Comparison of ENCODE assay signal across 23 cellular contexts in the genomic region with DNA sequence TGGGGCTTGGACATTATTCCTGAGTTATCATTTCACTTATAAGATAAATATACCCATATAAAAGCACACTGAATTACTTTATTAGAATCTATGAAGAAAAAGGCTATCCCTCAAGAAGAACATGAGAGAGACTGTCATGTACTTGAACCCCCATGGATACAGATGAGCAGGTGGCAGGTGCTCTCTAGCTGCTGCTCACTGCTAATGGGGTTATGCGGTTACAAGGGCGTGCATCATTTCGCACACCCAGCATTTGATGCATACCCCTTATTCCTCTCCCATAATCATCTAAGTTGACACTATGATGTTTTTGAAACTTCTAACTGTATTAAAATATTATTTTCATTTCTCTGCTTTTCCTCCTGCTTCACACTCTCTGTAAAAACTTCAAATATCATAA. TPM values are rescaled to one million over a fixed set of nuclear protein-coding genes. Genes with fewer than 3 reads are reported as not detected.
DNase-seq lines count a peak whose midpoint lies in the region; ATAC-seq lines count a peak whose summit lies in the region.
"Had no signal": no experiment of that assay in that cellular context is flagged by ENCODE, and none has a peak within 500 bp of the region (broad histone marks: within the 10 kb centered on the region; RNA-seq: fewer than 3 reads in every experiment).

No MANE protein-coding gene starts in this region.

- peak overlapping the region; percentile 59 for H3K4me3 Mint-ChIP-seq in activated T-cell treated with anti-CD3 and anti-CD28 coated beads, Interleukin-2, amount 50 U/mL, for 4 hours
- H3K4me3 Mint-ChIP-seq in activated naive CD8-positive, alpha-beta T cell, result peak overlapping the region; percentile 70
- H3K4me3 Mint-ChIP-seq: brain had no signal

- H3K27ac Mint-ChIP-seq in activated naive CD8-positive, alpha-beta T cell, result peak overlapping the region; percentile 99
- H3K27ac Mint-ChIP-seq: brain, progenitor cell of endocrine pancreas had no signal

- H3K36me3 Mint-ChIP-seq in activated T-cell treated with anti-CD3 and anti-CD28 coated beads, Interleukin-2, amount 50 U/mL, for 4 hours (ENCODE audit: insufficient read depth), result peaks cover 71% of the 10 kb centered on the region
- peaks cover 35% of the 10 kb centered on the region for H3K36me3 Mint-ChIP-seq in activated naive CD8-positive, alpha-beta T cell
- H3K36me3 Mint-ChIP-seq: brain had no signal

- peaks cover 89% of the 10 kb centered on the region for H3K4me1 Mint-ChIP-seq in activated T-cell treated with anti-CD3 and anti-CD28 coated beads, Interleukin-2, amount 50 U/mL, for 4 hours (ENCODE audit: low read depth)
- peaks cover 94% of the 10 kb centered on the region for H3K4me1 Mint-ChIP-seq in activated naive CD8-positive, alpha-beta T cell (ENCODE audit: low read depth)
- H3K4me1 Mint-ChIP-seq: brain had no signal

- intact Hi-C loops in sciatic nerve (cut with DNase I), result no loop called here

- no peaks in the 10 kb centered on the region for H3K27me3 Mint-ChIP-seq in activated T-cell treated with anti-CD3 and anti-CD28 coated beads, Interleukin-2, amount 50 U/mL, for 4 hours (ENCODE audit: low read depth)
- no peaks in the 10 kb centered on the region for H3K27me3 Mint-ChIP-seq in activated naive CD8-positive, alpha-beta T cell
- H3K27me3 Mint-ChIP-seq: brain had no signal

- no peaks in the 10 kb centered on the region for H3K9me3 Mint-ChIP-seq in activated T-cell treated with anti-CD3 and anti-CD28 coated beads, Interleukin-2, amount 50 U/mL, for 4 hours
- no peaks in the 10 kb centered on the region for H3K9me3 Mint-ChIP-seq in activated naive CD8-positive, alpha-beta T cell (ENCODE audit: low read depth)

- DNase-seq in activated T-cell treated with anti-CD3 and anti-CD28 coated beads, Interleukin-2, amount 50 U/mL, for 4 hours, result no peak
- no peak for DNase-seq in activated T-cell treated with anti-CD3 and anti-CD28 coated beads, Interleukin-2, amount 50 U/mL, for 1 hour
- DNase-seq in RPMI8226, result peak; percentile 61
- DNase-seq in stimulated activated naive CD8-positive, alpha-beta T cell treated with anti-CD3 and anti-CD28 coated beads, Interleukin-15, Interleukin-2, amounts not matched to agents 100 U/mL and 50 U/mL, for 24 hours, result peak; percentile 29
- DNase-seq in sciatic nerve (ENCODE audit: low spot score), result no peak
- no peak for DNase-seq in Ammon's horn (ENCODE audit: low spot score)
- DNase-seq: activated CD4-positive, alpha-beta T cell treated with anti-CD3 and anti-CD28 coated beads, Interleukin-2, amount 50 U/mL, for 1 hour; activated effector memory CD4-positive, alpha-beta T cell treated with Interleukin-2 at 50 U/mL for 16 hours; foreskin melanocyte; H7; hypothalamus; mesendoderm; NCI-H510A; stimulated activated CD4-positive, alpha-beta T cell treated with anti-CD3 and anti-CD28 coated beads, Interleukin-4, amount 100 ng/mL, for 24 hours had no signal

- ATAC-seq in activated T-cell treated with anti-CD3 and anti-CD28 coated beads, Interleukin-2, amount 50 U/mL, for 4 hours, result no peak
- ATAC-seq in stimulated activated naive CD8-positive, alpha-beta T cell treated with anti-CD3 and anti-CD28 coated beads, Interleukin-15, Interleukin-2, amounts not matched to agents 100 U/mL and 50 U/mL, for 24 hours, result peak; percentile 26
- ATAC-seq in sciatic nerve, result no peak
- no peak for ATAC-seq in HG03432 (IDR thresholded peaks at IDR 0.05; ENCODE audit: unreplicated experiment)
- ATAC-seq: HepG2 had no signal

RNA-seq across cellular contexts. Expression of a gene that starts 16.4 kb away (rescaled TPM):
- total RNA-seq in activated T-cell treated with anti-CD3 and anti-CD28 coated beads, Interleukin-2, amount 50 U/mL, for 4 hours, result 100 to 1,000 TPM; 227 to 260 (median 249) TPM
- 4.8 TPM for total RNA-seq in sciatic nerve
- total RNA-seq: epithelial cell of proximal tubule, HepG2, progenitor cell of endocrine pancreas had no signal

RNA-seq across cellular contexts. Expression of a gene that starts 31.0 kb away (rescaled TPM):
- total RNA-seq in activated T-cell treated with anti-CD3 and anti-CD28 coated beads, Interleukin-2, amount 50 U/mL, for 4 hours, result under 1 TPM; 0.18 to 0.25 (median 0.22) TPM
- not detected for total RNA-seq in sciatic nerve
- total RNA-seq: epithelial cell of proximal tubule, H7, HepG2, M059J, progenitor cell of endocrine pancreas, smooth muscle cell, suprapubic skin had no signal

RNA-seq across cellular contexts. Expression of a gene that starts 54.4 kb away (rescaled TPM):
- total RNA-seq in activated T-cell treated with anti-CD3 and anti-CD28 coated beads, Interleukin-2, amount 50 U/mL, for 4 hours, result 1 to 10 TPM; 7.5 to 9.3 (median 9.1) TPM
- 13.2 TPM for total RNA-seq in sciatic nerve

Comparison
In these comparisons a context has a peak if more than half of its experiments do, and no peak if none do; other contexts are left out.
1. DNase-seq: peak in RPMI8226 (single experiment) and stimulated activated naive CD8-positive, alpha-beta T cell treated with anti-CD3 and anti-CD28 coated beads, Interleukin-15, Interleukin-2, amounts not matched to agents 100 U/mL and 50 U/mL, for 24 hours (single experiment); none in activated T-cell treated with anti-CD3 and anti-CD28 coated beads, Interleukin-2, amount 50 U/mL, for 4 hours (single experiment), activated T-cell treated with anti-CD3 and anti-CD28 coated beads, Interleukin-2, amount 50 U/mL, for 1 hour (single experiment), sciatic nerve (single experiment) and Ammon's horn (single experiment).
2. RNA of a gene that starts 16.4 kb away (total RNA-seq): 227 to 260 TPM in activated T-cell treated with anti-CD3 and anti-CD28 coated beads, Interleukin-2, amount 50 U/mL, for 4 hours; 4.8 TPM in sciatic nerve (single experiment); every median in the first group is over 10 times any median in the second.